8 cellular contexts compared by ENCODE assay signal in genomic region chr1:181105134-181106021, GRCh38. TPM values are rescaled to one million over a fixed set of nuclear protein-coding genes. Genes with fewer than 3 reads are reported as not detected.
A peak's percentile ranks its signal among the peaks of the same experiment; 100 is the strongest.
DNase-seq lines count a peak whose midpoint lies in the region; ATAC-seq and TF ChIP-seq lines count a peak whose summit lies in the region.

No MANE protein-coding gene starts in this region.

- H3K27ac ChIP-seq in hepatocyte = peak overlapping the region; percentile 93

- no peaks in the 10 kb centered on the region for H4K20me1 ChIP-seq in hepatocyte (ENCODE audit: insufficient read depth, poor library complexity, severe bottlenecking)

- H2AFZ ChIP-seq in hepatocyte = peak overlapping the region; percentile 89

- no peaks in the 10 kb centered on the region for H3K36me3 ChIP-seq in hepatocyte (replicated peaks; ENCODE audit: insufficient read depth, low read depth)

- H3K79me2 ChIP-seq in hepatocyte = peaks cover 4% of the 10 kb centered on the region

- peak overlapping the region; percentile 64 for H3K4me3 ChIP-seq in astrocyte of the cerebellum (ENCODE audit: low read depth, low read length)
- peak overlapping the region; percentile 77 for H3K4me3 ChIP-seq in hepatocyte

- peaks cover 43% of the 10 kb centered on the region for H3K4me1 ChIP-seq in hepatocyte (ENCODE audit: insufficient read depth)

- H3K4me2 ChIP-seq in hepatocyte = peak overlapping the region; percentile 100

- TF ChIP-seq CTCF in astrocyte of the cerebellum (IDR thresholded peaks at IDR 0.05; ENCODE audit: low read depth, low read length, missing control alignments) (no peak), hepatocyte (IDR thresholded peaks at IDR 0.05; ENCODE audit: poor library complexity) (no peak)

- no peaks in the 10 kb centered on the region for H3K9me2 ChIP-seq in hepatocyte (replicated peaks; ENCODE audit: insufficient read depth)

- 6% methylated on average over 37 of the region's 104 CpGs for WGBS in hepatocyte (ENCODE audit: low lambda C conversion rate, missing lambda C conversion rate)

- DNase-seq in NCI-H187 treated with DMSO at 0.1 percent for 48 hours (lab: John Stamatoyannopoulos, UW) = peak; percentile 86
- peak; percentile 93 for DNase-seq in T-helper 9 cell
- DNase-seq in astrocyte of the cerebellum (ENCODE audit: low read depth) = no peak
- DNase-seq in hepatocyte (ENCODE audit: low spot score) = peak; percentile 97
- DNase-seq in retina = peak; percentile 93

- no peaks in the 10 kb centered on the region for H3K9me3 ChIP-seq in hepatocyte (ENCODE audit: low read depth)

- H3K27me3 ChIP-seq in hepatocyte = no peaks in the 10 kb centered on the region

- peak; percentile 87 for ATAC-seq in GM18498 (IDR thresholded peaks at IDR 0.05; ENCODE audit: unreplicated experiment)
- peak; percentile 87 for ATAC-seq in HG02885 (IDR thresholded peaks at IDR 0.05; ENCODE audit: poor library complexity, unreplicated experiment)
- no peak for ATAC-seq in GM18870 (IDR thresholded peaks at IDR 0.05; ENCODE audit: unreplicated experiment)

- in situ Hi-C loops in astrocyte of the cerebellum (cut with HindIII; ENCODE audit: low sequenced_read_pairs) = no loop called here

RNA-seq across cellular contexts. Expression of gene IER5, which starts 16.9 kb away (rescaled TPM):
- 13.0 and 16.6 TPM in 2 replicates for total RNA-seq in hepatocyte
- 18.2 and 23.1 TPM in 2 replicates for polyA plus RNA-seq in hepatocyte
